Comparison of ENCODE assay signal across 8 cellular contexts in the genomic region with DNA sequence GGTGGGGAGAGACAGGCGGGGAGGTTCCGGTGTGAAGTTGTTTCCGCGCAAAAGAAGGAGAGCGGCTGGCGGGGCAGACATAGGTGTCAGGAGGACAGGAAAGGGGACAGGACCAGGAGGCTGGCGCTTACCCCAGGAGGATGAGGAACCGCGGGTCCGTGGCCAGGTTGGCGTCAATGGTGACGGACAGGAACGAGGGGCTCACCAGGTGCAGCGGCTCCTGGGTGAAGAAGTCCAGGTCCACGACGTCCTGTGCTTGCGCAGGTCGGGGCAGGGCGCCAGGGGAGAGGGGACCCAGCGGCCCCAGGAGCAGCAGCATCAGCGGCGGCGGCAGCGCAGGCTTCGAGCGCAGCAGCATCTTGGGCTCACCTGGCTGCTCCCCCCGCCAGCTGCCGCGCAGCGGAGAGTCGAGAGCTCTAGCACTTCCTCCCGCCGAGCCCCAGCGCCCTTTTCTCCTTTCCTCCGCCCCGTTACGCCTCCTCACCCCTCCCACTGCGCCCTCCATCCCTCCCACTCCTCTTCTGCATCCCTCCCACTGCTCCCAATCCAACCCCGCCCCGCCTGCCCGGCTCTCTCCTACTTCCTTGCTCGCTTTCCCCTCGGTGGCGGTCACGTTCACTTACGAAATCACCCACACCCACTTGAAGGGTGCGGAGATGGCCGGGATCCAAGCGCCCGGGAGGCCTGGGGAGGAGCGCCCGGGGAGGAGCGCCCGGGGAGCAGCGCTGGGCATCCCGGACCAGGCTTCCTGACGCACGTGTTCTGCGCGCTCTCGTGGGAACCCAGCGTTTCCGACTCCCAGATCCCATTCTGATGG. TPM values are rescaled to one million over a fixed set of nuclear protein-coding genes. Genes with fewer than 3 reads are reported as not detected.
DNase-seq lines count a peak whose midpoint lies in the region; ATAC-seq lines count a peak whose summit lies in the region.

Gene HPSE (minus strand): TSS at position 424 of the 817 bp plus-strand sequence. CDS start 66 bp downstream, at position 358.

- no peak within 1 kb of the TSS for H3K18ac ChIP-seq in mesendoderm (ENCODE audit: low read length)

- H4K5ac ChIP-seq in mesendoderm (ENCODE audit: low read length): no peak within 1 kb of the TSS

- H3K79me1 ChIP-seq in mesendoderm (ENCODE audit: low read length): no peaks in the 10 kb centered on the region

- peak within 1 kb of the TSS; percentile 64 for H3K9ac ChIP-seq in mesendoderm (ENCODE audit: low read length)

- H3K4me2 ChIP-seq in mesendoderm (ENCODE audit: low read length): peak within 1 kb of the TSS; percentile 89

- H3K27ac ChIP-seq in mesendoderm (ENCODE audit: low read depth, low read length): no peak within 1 kb of the TSS

- no peaks in the 10 kb centered on the region for H3K4me1 ChIP-seq in mesendoderm (ENCODE audit: control insufficient read depth, low read depth, low read length)

- H2BK120ac ChIP-seq in mesendoderm (ENCODE audit: low read depth, low read length): no peak within 1 kb of the TSS

- DNase-seq in AG08395 (ENCODE audit: low spot score) (peak; percentile 60), NCI-H510A treated with DMSO at 0.1 percent for 48 hours (lab: John Stamatoyannopoulos, UW) (peak; percentile 94), mesendoderm (peak; percentile 81)
- DNase-seq in activated CD4-positive, alpha-beta T cell treated with anti-CD3 and anti-CD28 coated beads, Interleukin-2, amount 50 U/mL, for 48 hours: peak; percentile 73 to 79
- DNase-seq in effector CD8-positive, alpha-beta T cell (lab: John Stamatoyannopoulos, UW): peak; percentile 50
- peak; percentile 17 for DNase-seq in stimulated activated CD8-positive, alpha-beta memory T cell treated with anti-CD3 and anti-CD28 coated beads, Interleukin-15, amount 100 ng/mL, for 24 hours (ENCODE audit: low read depth)

- peaks cover 10% of the 10 kb centered on the region for H3K27me3 ChIP-seq in mesendoderm (ENCODE audit: insufficient read depth, low read length, poor library complexity)

- ATAC-seq in GM19043 (IDR thresholded peaks at IDR 0.05; ENCODE audit: low read depth, unreplicated experiment) (peak; percentile 81), HG03378 (IDR thresholded peaks at IDR 0.05; ENCODE audit: unreplicated experiment) (peak; percentile 55)

- no peak within 1 kb of the TSS for H4K8ac ChIP-seq in mesendoderm (ENCODE audit: low read depth, low read length)

- no peaks in the 10 kb centered on the region for H3K36me3 ChIP-seq in mesendoderm (ENCODE audit: control insufficient read depth, insufficient read depth, low read length)

- no peak within 1 kb of the TSS for H3K4ac ChIP-seq in mesendoderm (ENCODE audit: low read depth, low read length)

- no peaks in the 10 kb centered on the region for H3K79me2 ChIP-seq in mesendoderm (ENCODE audit: control insufficient read depth, insufficient read depth, low read length)

- no peak within 1 kb of the TSS for H2BK15ac ChIP-seq in mesendoderm (replicated peaks; ENCODE audit: low read depth)

- H3K4me3 ChIP-seq in mesendoderm (ENCODE audit: low read length): peak within 1 kb of the TSS; percentile 56

- H3K23ac ChIP-seq in mesendoderm (ENCODE audit: low read length): no peak within 1 kb of the TSS

- no CpG with 5 or more reads among the region's 63 CpGs for WGBS in mesendoderm (ENCODE audit: extremely low coverage, insufficient coverage, low lambda C conversion rate)

- H2BK5ac ChIP-seq in mesendoderm (ENCODE audit: low read length): no peak within 1 kb of the TSS

- no peak within 1 kb of the TSS for H2AK5ac ChIP-seq in mesendoderm (ENCODE audit: low read length)

- peak within 1 kb of the TSS; percentile 82 for H3K56ac ChIP-seq in mesendoderm (ENCODE audit: low read length)

RNA-seq across cellular contexts. Expression of gene HPSE, which starts in this region (rescaled TPM):
- 1.8 TPM for polyA plus RNA-seq in mesendoderm (2013, experiment 1 of 2)
- polyA plus RNA-seq in mesendoderm (2013, experiment 2 of 2): 1.7 TPM

Comparison
In these comparisons a context has a peak if more than half of its experiments do, and no peak if none do; other contexts are left out.
1. DNase-seq: peak in every context shown above with its lines; median percentile 94 in NCI-H510A treated with DMSO at 0.1 percent for 48 hours; 81 in mesendoderm; 76 in activated CD4-positive, alpha-beta T cell treated with anti-CD3 and anti-CD28 coated beads, Interleukin-2, amount 50 U/mL, for 48 hours; 60 in AG08395; 50 in effector CD8-positive, alpha-beta T cell; 17 in stimulated activated CD8-positive, alpha-beta memory T cell treated with anti-CD3 and anti-CD28 coated beads, Interleukin-15, amount 100 ng/mL, for 24 hours.